Comparison of ENCODE assay signal across 1 cellular context in genomic region chr3:47890037-47890831, GRCh38.
TF ChIP-seq lines count a peak whose summit lies in the region.

No MANE protein-coding gene starts in this region.

TF ChIP-seq in IMR-90, 13 proteins besides CTCF, POLR2A, EP300 and RAD21:
- TF ChIP-seq CEBPB (IDR thresholded peaks at IDR 0.05; ENCODE audit: low read depth, low read length) (peak; percentile 47; the same call in 1 of the 2 replicates), SMC3 (IDR thresholded peaks at IDR 0.05; ENCODE audit: low read depth, low read length) (no peak)
